ENCODE assay signal across 23 cellular contexts in genomic region chr5:3278643-3279042, GRCh38.
DNase-seq lines count a peak whose midpoint lies in the region; ATAC-seq, FAIRE-seq and TF ChIP-seq lines count a peak whose summit lies in the region.
"Had no signal": no experiment of that assay in that cellular context is flagged by ENCODE, and none has a peak within 500 bp of the region (broad histone marks: within the 10 kb centered on the region; RNA-seq: fewer than 3 reads in every experiment).

No MANE protein-coding gene starts in this region.

- TF ChIP-seq CTCF in GM23338 (conservative IDR thresholded peaks at IDR 0.05; ENCODE audit: low read depth in 2 of 2) (no peak), K562 (IDR thresholded peaks at IDR 0.05 in 2 of 3, conservative IDR thresholded peaks at IDR 0.05 in 1 of 3; ENCODE audit: insufficient read depth in 2 of 3, low read depth in 1 of 3, low read length in 3 of 3) (no peak), neural progenitor cell (IDR thresholded peaks at IDR 0.05) (no peak)

- H3K79me2 ChIP-seq in GM23338 (replicated peaks; ENCODE audit: insufficient read depth), result no peaks in the 10 kb centered on the region
- H3K79me2 ChIP-seq in K562 (ENCODE audit: control insufficient read depth, insufficient read depth, low read length), result no peaks in the 10 kb centered on the region
- H3K79me2 ChIP-seq in neural progenitor cell (ENCODE audit: low read depth), result no peaks in the 10 kb centered on the region

- no peaks in the 10 kb centered on the region for H3K9me2 ChIP-seq in GM23338 (ENCODE audit: insufficient read depth)

- peak overlapping the region; percentile 80 for H3K4me2 ChIP-seq in BLaER1
- peak overlapping the region; percentile 73; the same call in 1 of the 2 replicates for H3K4me2 ChIP-seq in GM23338
- no peak overlapping the region for H3K4me2 ChIP-seq in K562 (ENCODE audit: insufficient read depth, low read length)
- peak overlapping the region; percentile 62 for H3K4me2 ChIP-seq in neural progenitor cell
- H3K4me2 ChIP-seq: A549 had no signal

- intact Hi-C loops in K562 (cut with micrococcal nuclease) (no loop called here), posterior vena cava (cut with DNase I) (no loop called here)

- in situ Hi-C loops in K562 (cut with MboI), result no loop called here

- H3F3A ChIP-seq in GM23338 (replicated peaks; ENCODE audit: low read depth) (no peaks in the 10 kb centered on the region), neural progenitor cell (ENCODE audit: low read depth) (peaks cover 10% of the 10 kb centered on the region)

- ATAC-seq in GM23338, result no peak
- no peak for ATAC-seq in K562
- ATAC-seq in HG03565 (IDR thresholded peaks at IDR 0.05; ENCODE audit: unreplicated experiment), result no peak
- ATAC-seq: A549; CD8-positive, alpha-beta T cell had no signal

- FAIRE-seq in K562 (lab: Jason Lieb, UNC), result no peak
- FAIRE-seq: A549, G401.6, GM12892, H54 had no signal

- H3K36me3 Mint-ChIP-seq in GM23338 (ENCODE audit: low read depth) (no peaks in the 10 kb centered on the region; the same call in 2 of the 3 replicates), neural progenitor cell (peaks cover 3% of the 10 kb centered on the region)
- H3K36me3 Mint-ChIP-seq: CD4-positive, CD25-positive, alpha-beta regulatory T cell; CD8-positive, alpha-beta T cell had no signal

- peaks cover 27% of the 10 kb centered on the region for H3K4me1 Mint-ChIP-seq in GM23338
- H3K4me1 Mint-ChIP-seq in neural progenitor cell, result peaks cover 28% of the 10 kb centered on the region
- H3K4me1 Mint-ChIP-seq: CD4-positive, CD25-positive, alpha-beta regulatory T cell had no signal

- 0 out of 2 replicates have a peak, but pooled peaks cover 4% of the 10 kb centered on the region for H3K9me3 ChIP-seq in BLaER1
- H3K9me3 ChIP-seq in K562 (replicated peaks; ENCODE audit: control insufficient read depth, insufficient read depth, low read depth, low read length), result no peaks in the 10 kb centered on the region
- no peaks in the 10 kb centered on the region for H3K9me3 ChIP-seq in neural progenitor cell (ENCODE audit: low read depth)
- H3K9me3 ChIP-seq: A549, BE2C, Caco-2, HAP-1 had no signal

- H3K9me1 ChIP-seq in K562 (ENCODE audit: control insufficient read depth, insufficient read depth, low read length), result no peaks in the 10 kb centered on the region

- no peak for TF ChIP-seq POLR2A in K562 (conservative IDR thresholded peaks at IDR 0.05)

- peaks cover 11% of the 10 kb centered on the region for H3K9me3 Mint-ChIP-seq in GM23338
- H3K9me3 Mint-ChIP-seq in neural progenitor cell, result peaks cover 4% of the 10 kb centered on the region
- H3K9me3 Mint-ChIP-seq: CD8-positive, alpha-beta T cell had no signal

- POLR2A ChIA-PET in K562 (lab: Yijun Ruan, JAX), result interaction anchor here (0.5 kb wide), 1 partner anchor 17 kb away, joined by 3 read pairs; no protein-coding TSS in a partner anchor

- no peak for DNase-seq in GM23338 (ENCODE audit: low spot score)
- DNase-seq in K562 (ENCODE audit: extremely low read depth in 1 of 4, low spot score in 3 of 4), result no peak
- no peak for DNase-seq in neural progenitor cell (ENCODE audit: low spot score)
- DNase-seq in NCI-H524 treated with DMSO at 0.1 percent for 48 hours (lab: John Stamatoyannopoulos, UW), result no peak
- no peak for DNase-seq in posterior vena cava (ENCODE audit: low spot score)
- DNase-seq: 8988T; ACHN; AML-193; BE2C; Caco-2; CD4-positive, CD25-positive, alpha-beta regulatory T cell; CD8-positive, alpha-beta T cell; DMS153; DND-41; GM23248 had no signal

- H3K36me3 ChIP-seq in BLaER1, result no peaks in the 10 kb centered on the region
- no peaks in the 10 kb centered on the region for H3K36me3 ChIP-seq in GM23338 (ENCODE audit: insufficient read depth)
- H3K36me3 ChIP-seq in K562 (ENCODE audit: control insufficient read depth, insufficient read depth, low read length), result no peaks in the 10 kb centered on the region
- no peaks in the 10 kb centered on the region for H3K36me3 ChIP-seq in neural progenitor cell
- H3K36me3 ChIP-seq: BE2C, HAP-1 had no signal

- no peaks in the 10 kb centered on the region for H4K20me1 ChIP-seq in BLaER1
- H4K20me1 ChIP-seq in GM23338 (replicated peaks; ENCODE audit: insufficient read depth), result no peaks in the 10 kb centered on the region
- H4K20me1 ChIP-seq in K562 (replicated peaks; ENCODE audit: control insufficient read depth, insufficient read depth, low read length), result 0 out of 2 replicates have a peak, but pooled peaks cover 3% of the 10 kb centered on the region
- H4K20me1 ChIP-seq in neural progenitor cell (ENCODE audit: low read depth), result no peaks in the 10 kb centered on the region

- BruUV-seq in K562 (replicated peaks; lab: Mats Ljungman, UMichigan), result no TSS peak

- H3K4me3 Mint-ChIP-seq in GM23338 (no peak overlapping the region), neural progenitor cell (no peak overlapping the region)
- H3K4me3 Mint-ChIP-seq: CD4-positive, CD25-positive, alpha-beta regulatory T cell; CD8-positive, alpha-beta T cell had no signal

- CTCF ChIA-PET in K562 (lab: Yijun Ruan, JAX; ENCODE audit: low intra/inter-chr PET ratio), result no interaction called here

- H3K27me3 ChIP-seq in BLaER1, result no peaks in the 10 kb centered on the region
- H3K27me3 ChIP-seq in GM23338 (ENCODE audit: insufficient read depth), result no peaks in the 10 kb centered on the region
- peaks cover 0 to 4% of the 10 kb centered on the region in 2 experiments; a peak in 1 of 5 replicates for H3K27me3 ChIP-seq in K562 (ENCODE audit: control insufficient read depth in 2 of 2, insufficient read depth in 2 of 2, low read length in 2 of 2)
- H3K27me3 ChIP-seq in neural progenitor cell, result no peaks in the 10 kb centered on the region
- H3K27me3 ChIP-seq: BE2C had no signal

- no peak overlapping the region for H2AFZ ChIP-seq in GM23338
- H2AFZ ChIP-seq in K562 (ENCODE audit: low read depth, low read length), result no peak overlapping the region
- H2AFZ ChIP-seq in neural progenitor cell (replicated peaks), result no peak overlapping the region
- H2AFZ ChIP-seq: GM23248 had no signal

- H3K4me3 ChIP-seq in BLaER1, result no peak overlapping the region
- H3K4me3 ChIP-seq in GM23338, result no peak overlapping the region
- H3K4me3 ChIP-seq in K562, result no peak overlapping the region
- H3K4me3 ChIP-seq in neural progenitor cell, result no peak overlapping the region
- H3K4me3 ChIP-seq: A549, GM23248, HAP-1 had no signal

- H3K27ac ChIP-seq in BLaER1, result no peak overlapping the region
- H3K27ac ChIP-seq in GM23338 (ENCODE audit: low read depth), result no peak overlapping the region
- H3K27ac ChIP-seq in K562 (ENCODE audit: extremely low read depth, low read depth, low read length), result no peak overlapping the region
- no peak overlapping the region for H3K27ac ChIP-seq in neural progenitor cell
- H3K27ac ChIP-seq: A549, C4-2B, GM23248 had no signal

- peaks cover 19% of the 10 kb centered on the region for H3K27me3 Mint-ChIP-seq in GM23338 (ENCODE audit: insufficient read depth, low read depth, poor library complexity)
- peaks cover 13% of the 10 kb centered on the region for H3K27me3 Mint-ChIP-seq in neural progenitor cell (ENCODE audit: insufficient read depth, low read depth)
- H3K27me3 Mint-ChIP-seq: CD4-positive, CD25-positive, alpha-beta regulatory T cell had no signal

- TF ChIP-seq RAD21 in K562 (CRISPR knock-in tag; conservative IDR thresholded peaks at IDR 0.05 in 1 of 2, IDR thresholded peaks at IDR 0.05 in 1 of 2), result no peak

- H3K9ac ChIP-seq in BLaER1, result no peak overlapping the region
- no peak overlapping the region for H3K9ac ChIP-seq in K562 (ENCODE audit: insufficient read depth in 1 of 2, low read depth in 2 of 2, low read length in 2 of 2)
- H3K9ac ChIP-seq in neural progenitor cell, result no peak overlapping the region
- H3K9ac ChIP-seq: GM23248 had no signal

- H3K27ac Mint-ChIP-seq in GM23338 (no peak overlapping the region), neural progenitor cell (no peak overlapping the region)
- H3K27ac Mint-ChIP-seq: CD4-positive, CD25-positive, alpha-beta regulatory T cell; CD8-positive, alpha-beta T cell had no signal

- no peak for TF ChIP-seq EP300 in K562 (IDR thresholded peaks at IDR 0.05; ENCODE audit: low read length)

- 0% methylated on average over 1 of the region's 1 CpG for WGBS in K562 (ENCODE audit: insufficient coverage, low coverage, missing lambda C conversion rate)

- H3K4me1 ChIP-seq in BLaER1, result peaks cover 41% of the 10 kb centered on the region
- peaks cover 8% of the 10 kb centered on the region for H3K4me1 ChIP-seq in GM23338 (ENCODE audit: insufficient read depth)
- H3K4me1 ChIP-seq in K562 (replicated peaks in 1 of 2; ENCODE audit: control insufficient read depth in 2 of 2, insufficient read depth in 2 of 2, low read length in 2 of 2), result no peaks in the 10 kb centered on the region
- H3K4me1 ChIP-seq in neural progenitor cell, result peaks cover 12% of the 10 kb centered on the region
- H3K4me1 ChIP-seq: A549, BE2C, Caco-2, HAP-1 had no signal

TF ChIP-seq in GM23338, 12 proteins besides CTCF, POLR2A, EP300 and RAD21 (continues in another document):
- TF ChIP-seq ZNF331 (CRISPR knock-in tag; IDR thresholded peaks at IDR 0.05; ENCODE audit: low read depth), result no peak

TF ChIP-seq in K562, 482 proteins besides CTCF, POLR2A, EP300 and RAD21:
- TF ChIP-seq FIP1L1 (IDR thresholded peaks at IDR 0.05; ENCODE audit: low read depth, low read length, poor library complexity, severe bottlenecking) (no peak), PCBP2 (IDR thresholded peaks at IDR 0.05; ENCODE audit: low read depth, low read length, poor library complexity, severe bottlenecking) (peak; percentile 88), SMARCA5 (IDR thresholded peaks at IDR 0.05) (no peak)
